Comparison of ENCODE assay signal across 8 cellular contexts in the genomic region with DNA sequence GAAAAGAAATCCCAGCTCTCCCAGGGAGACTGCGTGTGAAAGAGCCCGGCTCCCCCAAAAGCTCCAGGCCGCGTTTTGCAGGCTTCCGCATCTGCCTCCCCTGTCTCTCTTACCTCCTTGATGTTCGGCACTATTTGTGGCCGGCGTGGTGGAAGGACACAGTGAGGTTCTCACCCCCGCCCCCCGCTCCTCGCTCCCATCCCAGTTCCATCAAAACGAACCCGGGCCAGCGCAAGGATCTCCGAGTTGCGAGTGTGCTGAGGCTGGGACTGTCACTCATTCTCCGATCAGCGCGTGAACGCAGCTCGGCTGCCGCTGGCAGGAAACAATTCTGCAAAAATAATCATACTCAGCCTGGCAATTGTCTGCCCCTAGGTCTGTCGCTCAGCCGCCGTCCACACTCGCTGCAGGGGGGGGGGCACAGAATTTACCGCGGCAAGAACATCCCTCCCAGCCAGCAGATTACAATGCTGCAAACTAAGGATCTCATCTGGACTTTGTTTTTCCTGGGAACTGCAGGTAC. TPM values are rescaled to one million over a fixed set of nuclear protein-coding genes. Genes with fewer than 3 reads are reported as not detected.
DNase-seq lines count a peak whose midpoint lies in the region; ATAC-seq and TF ChIP-seq lines count a peak whose summit lies in the region.

A gene (plus strand): TSS at position 275 of the 523 bp plus-strand sequence.

- H3K79me2 ChIP-seq in KMS-11 (ENCODE audit: insufficient read depth, low read depth) (no peaks in the 10 kb centered on the region), PC-9 (ENCODE audit: low read depth) (no peaks in the 10 kb centered on the region)

- TF ChIP-seq POLR2A in breast epithelium (IDR thresholded peaks at IDR 0.05): no peak

- peak; percentile 85 for DNase-seq in Caki2 (ENCODE audit: low read depth)
- DNase-seq in PC-9: peak; percentile 18 to 66
- no peak for DNase-seq in breast epithelium (ENCODE audit: low spot score in 2 of 2)
- peak; percentile 99 for DNase-seq in retina
- DNase-seq in HPDE6-E6E7 (ENCODE audit: extremely low spot score): no peak

- POLR2A ChIA-PET in PC-9 (lab: Charles Lee; ENCODE audit: unreplicated experiment): no interaction called here

- CTCF ChIA-PET in PC-9 (lab: Charles Lee): no interaction called here

- in situ Hi-C loops in Caki2 (cut with HindIII; ENCODE audit: low pct_unique_long_range_greater_than_20kb, low sequenced_read_pairs): no loop called here

- H3K9me2 ChIP-seq in PC-9 (ENCODE audit: insufficient read depth): no peaks in the 10 kb centered on the region

- H3K4me2 ChIP-seq in KMS-11: peak within 1 kb of the TSS; percentile 68
- H3K4me2 ChIP-seq in PC-9: peak within 1 kb of the TSS; percentile 65

- peaks cover 4% of the 10 kb centered on the region; the same call in 1 of the 2 replicates for H3K9me3 ChIP-seq in PC-9 (ENCODE audit: insufficient read depth, low read depth)
- no peaks in the 10 kb centered on the region for H3K9me3 ChIP-seq in breast epithelium
- H3K9me3 ChIP-seq in iPS-18c (ENCODE audit: control insufficient read depth, insufficient read depth, low read length): peaks cover 2% of the 10 kb centered on the region

- no peaks in the 10 kb centered on the region for H3F3A ChIP-seq in PC-9 (ENCODE audit: insufficient read depth, low read depth)

- no peak for TF ChIP-seq CTCF in KMS-11 (conservative IDR thresholded peaks at IDR 0.05; ENCODE audit: low read depth, low read length)
- TF ChIP-seq CTCF in PC-9 (conservative IDR thresholded peaks at IDR 0.05): no peak
- TF ChIP-seq CTCF in breast epithelium (IDR thresholded peaks at IDR 0.05): no peak

- H3K27ac ChIP-seq in KMS-11 (no peak within 1 kb of the TSS), PC-9 (no peak within 1 kb of the TSS), breast epithelium (no peak within 1 kb of the TSS)

- H3K27me3 ChIP-seq in KMS-11 (ENCODE audit: insufficient read depth, low read depth) (no peaks in the 10 kb centered on the region), PC-9 (ENCODE audit: insufficient read depth, low read depth) (no peaks in the 10 kb centered on the region), breast epithelium (peaks cover 5 to 30% of the 10 kb centered on the region in 2 donors)

- no peaks in the 10 kb centered on the region for H3K4me1 ChIP-seq in KMS-11 (ENCODE audit: low read depth, poor library complexity, severe bottlenecking)
- H3K4me1 ChIP-seq in PC-9 (replicated peaks; ENCODE audit: insufficient read depth): no peaks in the 10 kb centered on the region
- peaks cover 0 to 15% of the 10 kb centered on the region in 2 donors for H3K4me1 ChIP-seq in breast epithelium

- H2AFZ ChIP-seq in KMS-11 (ENCODE audit: low read depth): peak within 1 kb of the TSS; percentile 73
- H2AFZ ChIP-seq in PC-9: peak within 1 kb of the TSS; percentile 74

- no peaks in the 10 kb centered on the region for H4K20me1 ChIP-seq in KMS-11 (ENCODE audit: insufficient read depth)
- H4K20me1 ChIP-seq in PC-9 (ENCODE audit: insufficient read depth): no peaks in the 10 kb centered on the region

- H3K36me3 ChIP-seq in KMS-11 (ENCODE audit: insufficient read depth): no peaks in the 10 kb centered on the region
- no peaks in the 10 kb centered on the region for H3K36me3 ChIP-seq in PC-9 (ENCODE audit: low read depth)
- no peaks in the 10 kb centered on the region for H3K36me3 ChIP-seq in breast epithelium

- intact Hi-C loops in PC-9 (cut with micrococcal nuclease; ENCODE audit: unreplicated experiment) (loop anchor here (5.0 kb wide), 1 partner anchor 151 kb away; no protein-coding TSS in a partner anchor), breast epithelium (cut with DNase I; ENCODE audit: low total_unique reads) (no loop called here)

- BruUV-seq in PC-9 (replicated peaks; lab: Mats Ljungman, UMichigan): no TSS peak

- no peak within 1 kb of the TSS for H3K9ac ChIP-seq in KMS-11

- H3K4me3 ChIP-seq in KMS-11 (IDR thresholded peaks at IDR 0.05; ENCODE audit: insufficient read depth, low read depth, low read length) (no peak within 1 kb of the TSS), PC-9 (peak within 1 kb of the TSS; percentile 54), breast epithelium (peak within 1 kb of the TSS; percentile 54 to 70 (median 56)), iPS-18c (ENCODE audit: insufficient read depth, low read depth, low read length) (peak within 1 kb of the TSS; percentile 74)

- ATAC-seq in HG02610 (IDR thresholded peaks at IDR 0.05; ENCODE audit: unreplicated experiment): no peak

RNA-seq across cellular contexts. Expression of the gene that starts here (rescaled TPM):
- 1.4 and 7.5 TPM in 2 replicates for total RNA-seq in Caki2 (2014; rRNA removed; shearing (Covaris generic); ENCODE audit: low replicate concordance)
- total RNA-seq in PC-9 (2021) (0.33 and 1.0 TPM in 2 replicates), breast epithelium (10 to 100 TPM in 1 of 3 donors, 1 to 10 TPM in 2; 3.6 to 17.9 (median 6.1) TPM)

Comparison
In these comparisons a context has a peak if more than half of its experiments do, and no peak if none do; other contexts are left out.
1. DNase-seq: peak in Caki2 (single experiment), PC-9 (2 of 2) and retina (single experiment); none in breast epithelium (0 of 2) and HPDE6-E6E7 (single experiment).